ENCODE assay signal across 9 cellular contexts in genomic region chr20:50516180-50516934, GRCh38. TPM values are rescaled to one million over a fixed set of nuclear protein-coding genes. Genes with fewer than 3 reads are reported as not detected.
A peak's percentile ranks its signal among the peaks of the same experiment; 100 is the strongest.
DNase-seq lines count a peak whose midpoint lies in the region; ATAC-seq and TF ChIP-seq lines count a peak whose summit lies in the region.
"Had no signal": no experiment of that assay in that cellular context is flagged by ENCODE, and none has a peak within 500 bp of the region (broad histone marks: within the 10 kb centered on the region; RNA-seq: fewer than 3 reads in every experiment).

No MANE protein-coding gene starts in this region.

- peaks cover 16% of the 10 kb centered on the region for H3K4me1 ChIP-seq in prostate gland (replicated peaks)
- no peaks in the 10 kb centered on the region for H3K4me1 ChIP-seq in H9 (ENCODE audit: insufficient read depth, low read length)

- H3K4me1 Mint-ChIP-seq in H9 = peaks cover 5 to 11% of the 10 kb centered on the region in 2 experiments

- no peaks in the 10 kb centered on the region for H3K36me3 Mint-ChIP-seq in H9 (ENCODE audit: insufficient read depth in 1 of 3, low read depth in 3 of 3)

- TF ChIP-seq CTCF in prostate gland (IDR thresholded peaks at IDR 0.05) = no peak
- no peak for TF ChIP-seq CTCF in H9 (conservative IDR thresholded peaks at IDR 0.05)

- H2AK5ac ChIP-seq in H9 (ENCODE audit: insufficient read length, low read length) = no peak overlapping the region

- no peak overlapping the region for H3K9ac ChIP-seq in H9 (ENCODE audit: extremely low read depth, insufficient read length, low read length)

- H3K79me1 ChIP-seq in H9 (ENCODE audit: insufficient read depth, low read depth, low read length, poor library complexity, severe bottlenecking) = peaks cover 3% of the 10 kb centered on the region

- H4K91ac ChIP-seq in H9 (ENCODE audit: insufficient read length, low read depth, low read length) = no peak overlapping the region

- no peak for TF ChIP-seq POLR2A in prostate gland (IDR thresholded peaks at IDR 0.05)

- H2BK5ac ChIP-seq in H9 (ENCODE audit: insufficient read length, low read length) = no peak overlapping the region

- intact Hi-C loops in prostate gland (cut with DNase I) = no loop called here

- H3K79me2 ChIP-seq in H9 (ENCODE audit: insufficient read depth, low read length) = peaks cover 15% of the 10 kb centered on the region; the same call in 1 of the 2 replicates

- H3K23me2 ChIP-seq in H9 (ENCODE audit: insufficient read length, low read depth, low read length, poor library complexity, severe bottlenecking) = no peaks in the 10 kb centered on the region

- H2BK15ac ChIP-seq in H9 (ENCODE audit: low read depth, low read length) = no peak overlapping the region

- H3K27ac Mint-ChIP-seq in H9 = no peak overlapping the region

- H3K4me3 ChIP-seq in prostate gland = no peak overlapping the region

- no peaks in the 10 kb centered on the region for H4K20me1 ChIP-seq in H9 (ENCODE audit: control insufficient read depth, insufficient read depth, insufficient read length)

- H3K9me3 ChIP-seq in prostate gland = no peaks in the 10 kb centered on the region
- H3K9me3 ChIP-seq in H9 (ENCODE audit: control insufficient read depth, low read depth, low read length) = no peaks in the 10 kb centered on the region

- no peak overlapping the region for H3K56ac ChIP-seq in H9 (ENCODE audit: insufficient read length, low read depth, low read length)

- DNase-seq in SKM-1 (lab: John Stamatoyannopoulos, UW; ENCODE audit: unreplicated experiment) = peak; percentile 44
- no peak for DNase-seq in prostate gland (ENCODE audit: low spot score)
- no peak for DNase-seq in NCI-H1048 (lab: John Stamatoyannopoulos, UW)
- DNase-seq in H9 = no peak
- no peak for DNase-seq in globus pallidus (ENCODE audit: low spot score)
- DNase-seq: mesenchymal stem cell had no signal

- H2AFZ ChIP-seq in H9 (ENCODE audit: low read length) = no peak overlapping the region

- ATAC-seq in GM18873 (IDR thresholded peaks at IDR 0.05; ENCODE audit: low FRiP score, unreplicated experiment) (peak; percentile 40), HG02943 (IDR thresholded peaks at IDR 0.05; ENCODE audit: low read depth, unreplicated experiment) (peak; percentile 54), HG03025 (IDR thresholded peaks at IDR 0.05; ENCODE audit: low FRiP score, unreplicated experiment) (no peak)

- H3K36me3 ChIP-seq in prostate gland = no peaks in the 10 kb centered on the region

- H3K27ac ChIP-seq in prostate gland (peak overlapping the region; percentile 43 to 58), H9 (ENCODE audit: insufficient read length, low read depth, low read length) (no peak overlapping the region)

- H3K14ac ChIP-seq in H9 (ENCODE audit: insufficient read depth, low read length) = no peak overlapping the region

- H3K4me3 Mint-ChIP-seq in H9 = no peak overlapping the region

- WGBS in prostate gland = 22% methylated on average over 5 of the region's 5 CpGs
- no CpG with 5 or more reads among the region's 5 CpGs for WGBS in H9 (ENCODE audit: extremely low coverage, insufficient read length, low lambda C conversion rate)

- H3K4me2 ChIP-seq in H9 (ENCODE audit: insufficient read depth, insufficient read length, low read length) = no peak overlapping the region

- H3K27me3 Mint-ChIP-seq in H9 (ENCODE audit: low read depth) = no peaks in the 10 kb centered on the region

- H3K4ac ChIP-seq in H9 (ENCODE audit: low read depth, low read length) = no peak overlapping the region

- no peak overlapping the region for H3T11ph ChIP-seq in H9 (ENCODE audit: low read length)

- H3K9me3 Mint-ChIP-seq in H9 = no peaks in the 10 kb centered on the region

- no peak overlapping the region for H2BK20ac ChIP-seq in H9 (ENCODE audit: low read depth, low read length, poor library complexity, severe bottlenecking)

- H2BK12ac ChIP-seq in H9 (ENCODE audit: insufficient read length, low read depth, low read length) = no peak overlapping the region

- H3K18ac ChIP-seq in H9 (ENCODE audit: insufficient read length, low read depth, low read length) = no peak overlapping the region

- H2BK120ac ChIP-seq in H9 (ENCODE audit: low read depth, low read length, poor library complexity, severe bottlenecking) = no peak overlapping the region

- H4K5ac ChIP-seq in H9 (ENCODE audit: insufficient read length, low read depth, low read length) = no peak overlapping the region

- no peak overlapping the region for H4K8ac ChIP-seq in H9 (replicated peaks; ENCODE audit: insufficient read length, low read depth, low read length)

- H3K23ac ChIP-seq in H9 (ENCODE audit: insufficient read length, low read depth, low read length) = no peak overlapping the region

- H3K27me3 ChIP-seq in prostate gland (replicated peaks; ENCODE audit: insufficient read depth) (no peaks in the 10 kb centered on the region), H9 (ENCODE audit: insufficient read depth, low read length) (no peaks in the 10 kb centered on the region)

RNA-seq across cellular contexts. Expression of gene PTPN1, which starts 6.2 kb away (rescaled TPM):
- total RNA-seq in prostate gland (10 to 100 TPM; 28.5 to 46.6 TPM), H9 (2021) (30.8 and 30.9 TPM in 2 replicates)
